In genomic region chr17:75109407-75110236, GRCh38 we compare ENCODE assay signal across 8 cellular contexts. TPM values are rescaled to one million over a fixed set of nuclear protein-coding genes. Genes with fewer than 3 reads are reported as not detected.
DNase-seq lines count a peak whose midpoint lies in the region; TF ChIP-seq lines count a peak whose summit lies in the region.

ARMC7 (plus strand) TSS chr17:75109969; CDS start chr17:75110289, 320 bp downstream.

- H2AFZ ChIP-seq in osteoblast (ENCODE audit: low read length): peak within 1 kb of the TSS; percentile 79

- DNase-seq in G401 (ENCODE audit: low spot score): peak; percentile 89
- DNase-seq in MV-4-11 (lab: John Stamatoyannopoulos, UW): peak; percentile 82
- no peak for DNase-seq in SK-N-MC (ENCODE audit: low read depth, low spot score)
- peak; percentile 94 for DNase-seq in activated naive CD4-positive, alpha-beta T cell treated with Interleukin-2 at 50 U/mL for 16 hours
- DNase-seq in glomerular visceral epithelial cell (ENCODE audit: extremely low spot score): peak; percentile 88
- DNase-seq in osteoblast (ENCODE audit: insufficient read length, low spot score, missing footprints): peak; percentile 99
- DNase-seq in testis: peak; percentile 93

- H3K4me1 ChIP-seq in HEK293 (ENCODE audit: control insufficient read depth, insufficient read depth, low read length) (peaks cover 17% of the 10 kb centered on the region), osteoblast (ENCODE audit: insufficient read depth, low read length) (peaks cover 8% of the 10 kb centered on the region), testis (peaks cover 10% of the 10 kb centered on the region)

- peaks cover 0 to 7% of the 10 kb centered on the region in 2 experiments; a peak in 2 of 3 replicates for H3K36me3 ChIP-seq in HEK293 (ENCODE audit: control insufficient read depth in 2 of 2, insufficient read depth in 1 of 2, low read length in 2 of 2)
- H3K36me3 ChIP-seq in SK-N-MC (ENCODE audit: insufficient read depth, low read length): no peaks in the 10 kb centered on the region
- no peaks in the 10 kb centered on the region for H3K36me3 ChIP-seq in osteoblast (ENCODE audit: insufficient read depth, low read length)
- H3K36me3 ChIP-seq in testis (ENCODE audit: low read depth, missing control alignments): no peaks in the 10 kb centered on the region

- H3K27ac ChIP-seq in HEK293 (ENCODE audit: extremely low read depth, low read depth, low read length): peak within 1 kb of the TSS; percentile 67; the same call in 1 of the 2 replicates
- no peak within 1 kb of the TSS for H3K27ac ChIP-seq in SK-N-MC
- H3K27ac ChIP-seq in osteoblast (ENCODE audit: low read depth, low read length): no peak within 1 kb of the TSS
- peak within 1 kb of the TSS; percentile 22 to 33 for H3K27ac ChIP-seq in testis

- H3K27me3 ChIP-seq in osteoblast (ENCODE audit: insufficient read depth, low read length) (no peaks in the 10 kb centered on the region), testis (no peaks in the 10 kb centered on the region)

- 0% methylated on average over 40 to 68 of the region's 68 CpGs for WGBS in testis, 2 donors

- CTCF ChIA-PET in HEK293 (lab: Yijun Ruan, JAX): interaction anchor here (0.6 to 7.1 kb wide), 11 partner anchors 28 to 151 kb away, joined by 3 to 149 read pairs (median 4); partner anchors contain the start of gene NUP85

- H3K4me2 ChIP-seq in osteoblast (ENCODE audit: insufficient read depth, low read length): peak within 1 kb of the TSS; percentile 95

- H3K9ac ChIP-seq in SK-N-MC (ENCODE audit: insufficient read length): peak within 1 kb of the TSS; percentile 82

- in situ Hi-C loops in G401 (cut with HindIII; ENCODE audit: low sequenced_read_pairs): no loop called here

- H3K79me2 ChIP-seq in osteoblast (ENCODE audit: insufficient read depth, low read length): peaks cover 8% of the 10 kb centered on the region

- peak within 1 kb of the TSS; percentile 75 for H3K4me3 ChIP-seq in HEK293 (ENCODE audit: low read depth, low read length)
- H3K4me3 ChIP-seq in SK-N-MC: peak within 1 kb of the TSS; percentile 94
- H3K4me3 ChIP-seq in osteoblast (ENCODE audit: insufficient read depth, low read length): peak within 1 kb of the TSS; percentile 80
- H3K4me3 ChIP-seq in testis: peak within 1 kb of the TSS; percentile 60 to 87

- no peaks in the 10 kb centered on the region for H3K9me3 ChIP-seq in HEK293 (ENCODE audit: control insufficient read depth, insufficient read depth, low read depth, low read length)
- H3K9me3 ChIP-seq in SK-N-MC (ENCODE audit: low read depth, low read length): no peaks in the 10 kb centered on the region
- H3K9me3 ChIP-seq in osteoblast (ENCODE audit: low read depth, low read length): no peaks in the 10 kb centered on the region
- H3K9me3 ChIP-seq in testis: no peaks in the 10 kb centered on the region

- H4K20me1 ChIP-seq in osteoblast (ENCODE audit: insufficient read depth, low read length): no peaks in the 10 kb centered on the region

- intact Hi-C loops in testis (cut with DNase I; ENCODE audit: low total_unique reads): loop anchor here (10.0 kb wide), 2 partner anchors 95 to 145 kb away; partner anchors contain the start of gene NUP85

- TF ChIP-seq POLR2A in testis (IDR thresholded peaks at IDR 0.05): no peak

- POLR2A ChIA-PET in HEK293 (lab: Yijun Ruan, JAX): interaction anchor here (0.5 to 2.5 kb wide), 17 partner anchors 11 to 180 kb away, joined by 3 to 13 read pairs (median 4); partner anchors contain the start of genes ATP5PD, NT5C, NUP85 and SLC25A19

- peak; percentile 10; the same call in 1 of the 2 replicates for TF ChIP-seq CTCF in HEK293 (tag by site-specific recombination; IDR thresholded peaks at IDR 0.05)
- no peak for TF ChIP-seq CTCF in osteoblast (IDR thresholded peaks at IDR 0.05; ENCODE audit: extremely low read depth, low read depth, low read length)
- TF ChIP-seq CTCF in testis (IDR thresholded peaks at IDR 0.05): no peak

TF ChIP-seq in HEK293, 187 proteins besides CTCF, POLR2A, EP300 and RAD21 (continues in another document):
- no peak for TF ChIP-seq SCRT1 (tag by site-specific recombination; IDR thresholded peaks at IDR 0.05; ENCODE audit: borderline replicate concordance)
- TF ChIP-seq, protein P1, sequence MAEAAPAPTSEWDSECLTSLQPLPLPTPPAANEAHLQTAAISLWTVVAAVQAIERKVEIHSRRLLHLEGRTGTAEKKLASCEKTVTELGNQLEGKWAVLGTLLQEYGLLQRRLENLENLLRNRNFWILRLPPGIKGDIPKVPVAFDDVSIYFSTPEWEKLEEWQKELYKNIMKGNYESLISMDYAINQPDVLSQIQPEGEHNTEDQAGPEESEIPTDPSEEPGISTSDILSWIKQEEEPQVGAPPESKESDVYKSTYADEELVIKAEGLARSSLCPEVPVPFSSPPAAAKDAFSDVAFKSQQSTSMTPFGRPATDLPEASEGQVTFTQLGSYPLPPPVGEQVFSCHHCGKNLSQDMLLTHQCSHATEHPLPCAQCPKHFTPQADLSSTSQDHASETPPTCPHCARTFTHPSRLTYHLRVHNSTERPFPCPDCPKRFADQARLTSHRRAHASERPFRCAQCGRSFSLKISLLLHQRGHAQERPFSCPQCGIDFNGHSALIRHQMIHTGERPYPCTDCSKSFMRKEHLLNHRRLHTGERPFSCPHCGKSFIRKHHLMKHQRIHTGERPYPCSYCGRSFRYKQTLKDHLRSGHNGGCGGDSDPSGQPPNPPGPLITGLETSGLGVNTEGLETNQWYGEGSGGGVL (tag by site-specific recombination; IDR thresholded peaks at IDR 0.05): peak; percentile 27; the same call in 1 of the 2 replicates
- no peak for TF ChIP-seq GLI4 (tag by site-specific recombination; IDR thresholded peaks at IDR 0.05)
- TF ChIP-seq BCL6B (tag by site-specific recombination; IDR thresholded peaks at IDR 0.05): no peak
- TF ChIP-seq, protein P2, sequence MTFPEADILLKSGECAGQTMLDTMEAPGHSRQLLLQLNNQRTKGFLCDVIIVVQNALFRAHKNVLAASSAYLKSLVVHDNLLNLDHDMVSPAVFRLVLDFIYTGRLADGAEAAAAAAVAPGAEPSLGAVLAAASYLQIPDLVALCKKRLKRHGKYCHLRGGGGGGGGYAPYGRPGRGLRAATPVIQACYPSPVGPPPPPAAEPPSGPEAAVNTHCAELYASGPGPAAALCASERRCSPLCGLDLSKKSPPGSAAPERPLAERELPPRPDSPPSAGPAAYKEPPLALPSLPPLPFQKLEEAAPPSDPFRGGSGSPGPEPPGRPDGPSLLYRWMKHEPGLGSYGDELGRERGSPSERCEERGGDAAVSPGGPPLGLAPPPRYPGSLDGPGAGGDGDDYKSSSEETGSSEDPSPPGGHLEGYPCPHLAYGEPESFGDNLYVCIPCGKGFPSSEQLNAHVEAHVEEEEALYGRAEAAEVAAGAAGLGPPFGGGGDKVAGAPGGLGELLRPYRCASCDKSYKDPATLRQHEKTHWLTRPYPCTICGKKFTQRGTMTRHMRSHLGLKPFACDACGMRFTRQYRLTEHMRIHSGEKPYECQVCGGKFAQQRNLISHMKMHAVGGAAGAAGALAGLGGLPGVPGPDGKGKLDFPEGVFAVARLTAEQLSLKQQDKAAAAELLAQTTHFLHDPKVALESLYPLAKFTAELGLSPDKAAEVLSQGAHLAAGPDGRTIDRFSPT (tag by site-specific recombination; IDR thresholded peaks at IDR 0.05): no peak
- TF ChIP-seq ZNF157 (tag by site-specific recombination; IDR thresholded peaks at IDR 0.05): no peak
- no peak for TF ChIP-seq BCL11B (tag by site-specific recombination; IDR thresholded peaks at IDR 0.05; ENCODE audit: low read depth)
- TF ChIP-seq ZSCAN23 (tag by site-specific recombination; IDR thresholded peaks at IDR 0.05): no peak
- TF ChIP-seq ZNF449 (tag by site-specific recombination; IDR thresholded peaks at IDR 0.05): no peak
- TF ChIP-seq SCRT2 (tag by site-specific recombination; IDR thresholded peaks at IDR 0.05): no peak
- no peak for TF ChIP-seq ZNF521 (tag by site-specific recombination; IDR thresholded peaks at IDR 0.05)
- TF ChIP-seq ZNF785 (tag by site-specific recombination; IDR thresholded peaks at IDR 0.05): no peak
- no peak for TF ChIP-seq GLI2 (tag by site-specific recombination; IDR thresholded peaks at IDR 0.05; ENCODE audit: borderline replicate concordance, low read depth)
- no peak for TF ChIP-seq HOXA7 (CRISPR knock-in tag; IDR thresholded peaks at IDR 0.05; ENCODE audit: borderline replicate concordance)
- no peak; the same call in 1 of the 2 replicates for TF ChIP-seq KLF16 (tag by site-specific recombination; IDR thresholded peaks at IDR 0.05)
- TF ChIP-seq ZBTB17 (tag by site-specific recombination; IDR thresholded peaks at IDR 0.05): peak; percentile 63; the same call in 1 of the 2 replicates
- no peak for TF ChIP-seq ZBTB1 (tag by site-specific recombination; IDR thresholded peaks at IDR 0.05)
- no peak for TF ChIP-seq ZNF175 (tag by site-specific recombination; IDR thresholded peaks at IDR 0.05)
- TF ChIP-seq ZNF560 (tag by site-specific recombination; IDR thresholded peaks at IDR 0.05; ENCODE audit: borderline replicate concordance): no peak
- no peak for TF ChIP-seq ZNF302 (tag by site-specific recombination; IDR thresholded peaks at IDR 0.05; ENCODE audit: low read depth)

RNA-seq across cellular contexts. Expression of gene ARMC7, which starts in this region (rescaled TPM):
- total RNA-seq in G401 (2014; rRNA removed; shearing (Covaris generic)): 10.5 and 13.6 TPM in 2 replicates
- total RNA-seq in osteoblast (3.2 and 3.3 TPM in 2 replicates), testis (10 to 100 TPM in 1 of 2 donors, 1 to 10 TPM in 1; 10.0 to 11.8 TPM)
- polyA plus RNA-seq in testis (ENCODE audit: insufficient read depth, low read depth, low replicate concordance): 12.6 TPM

Comparison
In these comparisons a context has a peak if more than half of its experiments do, and no peak if none do; other contexts are left out.
1. H3K27ac ChIP-seq: peak in HEK293 (single experiment) and testis (2 of 2); none in SK-N-MC (single experiment) and osteoblast (single experiment).
2. Peak in every context shown above with its lines, with median percentiles within 50 percentile points of each other: H3K4me3 ChIP-seq.